9 cellular contexts compared by ENCODE assay signal in the genomic region with DNA sequence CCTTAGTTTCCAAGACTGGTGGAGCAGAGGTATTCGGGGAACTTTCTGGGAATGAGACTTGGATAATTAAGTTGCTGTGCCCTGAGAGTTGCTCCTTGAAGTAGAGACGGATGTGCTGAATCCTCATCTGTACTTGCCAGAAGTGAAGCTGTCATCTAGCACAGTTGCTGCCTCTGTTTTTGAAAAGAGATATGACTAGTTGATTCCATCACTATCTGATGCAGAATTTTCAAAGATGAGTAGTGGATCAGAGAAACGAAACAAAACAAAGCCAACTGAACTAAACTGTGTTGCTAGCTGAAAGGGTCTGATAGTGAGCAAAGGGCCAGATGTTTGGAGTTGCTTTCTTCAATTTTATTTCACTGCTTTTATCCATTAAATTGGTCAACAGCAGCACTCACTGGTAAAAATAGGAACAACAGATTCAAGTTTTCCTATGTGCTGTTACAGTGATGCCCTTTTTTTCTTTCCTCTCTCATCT. TPM values are rescaled to one million over a fixed set of nuclear protein-coding genes. Genes with fewer than 3 reads are reported as not detected.
DNase-seq lines count a peak whose midpoint lies in the region; FAIRE-seq and TF ChIP-seq lines count a peak whose summit lies in the region.
"Had no signal": no experiment of that assay in that cellular context is flagged by ENCODE, and none has a peak within 500 bp of the region (broad histone marks: within the 10 kb centered on the region; RNA-seq: fewer than 3 reads in every experiment).

No MANE protein-coding gene starts in this region.

- no peaks in the 10 kb centered on the region for H3K79me2 ChIP-seq in SK-N-SH (ENCODE audit: insufficient read depth)

- FAIRE-seq in GM18507 (lab: Jason Lieb, UNC) (peak; percentile 35), small intestine (lab: Jason Lieb, UNC) (no peak)

- CTCF ChIA-PET in SK-N-SH (lab: Yijun Ruan, JAX) = interaction anchor here (0.7 to 5.0 kb wide), 27 partner anchors 9 to 702 kb away, joined by 3 to 76 read pairs (median 3); a partner anchor contains a TSS

- H3K9me2 ChIP-seq in SK-N-SH = no peaks in the 10 kb centered on the region

- H3F3A ChIP-seq in SK-N-SH (replicated peaks; ENCODE audit: insufficient read depth) = peaks cover 8% of the 10 kb centered on the region

- no peak for TF ChIP-seq EP300 in SK-N-SH (IDR thresholded peaks at IDR 0.05; ENCODE audit: borderline replicate concordance in 1 of 2, low read depth in 1 of 2, low read length in 1 of 2)

- H3K4me2 ChIP-seq in SK-N-SH (peak overlapping the region; percentile 19; the same call in 1 of the 2 replicates), skeletal muscle satellite cell (ENCODE audit: low read length) (peak overlapping the region; percentile 68)

- POLR2A ChIA-PET in SK-N-SH (lab: Yijun Ruan, JAX) = no interaction called here

- peak overlapping the region in 1 of 2 experiments; percentile 14; a peak in 1 of 4 replicates for H3K27ac ChIP-seq in SK-N-SH (ENCODE audit: low read depth in 2 of 2, low read length in 1 of 2)
- no peak overlapping the region for H3K27ac ChIP-seq in small intestine (ENCODE audit: low read depth in 1 of 2, low read length in 1 of 2)

- DNase-seq in GM18507 (ENCODE audit: extremely low spot score, insufficient read length, low read depth) (no peak), SK-N-SH (peak; percentile 28), glomerular visceral epithelial cell (ENCODE audit: extremely low spot score) (peak; percentile 38), DMS153 (lab: John Stamatoyannopoulos, UW) (no peak), small intestine (no peak), SKM-1 (lab: John Stamatoyannopoulos, UW; ENCODE audit: unreplicated experiment) (no peak), NCI-H146 (lab: John Stamatoyannopoulos, UW) (no peak)
- DNase-seq: activated T-cell treated with anti-CD3 and anti-CD28 coated beads, Interleukin-2, amount 50 U/mL, for 48 hours had no signal

- 0 out of 2 replicates have a peak, but pooled peaks cover 4% of the 10 kb centered on the region for H3K9me3 ChIP-seq in SK-N-SH
- H3K9me3 ChIP-seq in skeletal muscle satellite cell (replicated peaks; ENCODE audit: low read length) = no peaks in the 10 kb centered on the region
- H3K9me3 ChIP-seq in small intestine (ENCODE audit: control insufficient read depth, low read depth) = no peaks in the 10 kb centered on the region

- H2AFZ ChIP-seq in SK-N-SH (ENCODE audit: low read depth) = no peak overlapping the region

- H3K4me1 ChIP-seq in SK-N-SH (ENCODE audit: control insufficient read depth in 1 of 2, insufficient read depth in 2 of 2, low read depth in 1 of 2, low read length in 1 of 2) = peaks cover 3 to 6% of the 10 kb centered on the region in 2 experiments; a peak in 1 of 4 replicates
- peaks cover 26% of the 10 kb centered on the region for H3K4me1 ChIP-seq in skeletal muscle satellite cell (ENCODE audit: control insufficient read depth, insufficient read depth, low read length)
- peaks cover 0 to 2% of the 10 kb centered on the region in 2 donors for H3K4me1 ChIP-seq in small intestine (ENCODE audit: control insufficient read depth in 2 of 2, insufficient read depth in 1 of 2, low read depth in 1 of 2, low read length in 1 of 2)

- H3K36me3 ChIP-seq in SK-N-SH (replicated peaks in 1 of 2; ENCODE audit: control insufficient read depth in 1 of 2, insufficient read depth in 2 of 2, low read length in 1 of 2) (no peaks in the 10 kb centered on the region), skeletal muscle satellite cell (ENCODE audit: insufficient read depth, low read length) (no peaks in the 10 kb centered on the region), small intestine (ENCODE audit: control insufficient read depth in 2 of 2, insufficient read depth in 2 of 2, low read length in 2 of 2) (no peaks in the 10 kb centered on the region)

- H3K4me3 ChIP-seq in SK-N-SH (ENCODE audit: low read depth in 2 of 2, low read length in 1 of 2) (no peak overlapping the region), skeletal muscle satellite cell (ENCODE audit: low read length) (no peak overlapping the region), small intestine (ENCODE audit: low read depth in 1 of 2, low read length in 2 of 2) (no peak overlapping the region)

- no peaks in the 10 kb centered on the region for H4K20me1 ChIP-seq in SK-N-SH (ENCODE audit: insufficient read depth)

- H3K9ac ChIP-seq in SK-N-SH (no peak overlapping the region), skeletal muscle satellite cell (ENCODE audit: low read depth, low read length) (peak overlapping the region; percentile 2)

- TF ChIP-seq RAD21 in SK-N-SH (IDR thresholded peaks at IDR 0.05; ENCODE audit: low read length) = peak; percentile 83

- H3K27me3 ChIP-seq in SK-N-SH (ENCODE audit: insufficient read depth) = no peaks in the 10 kb centered on the region
- no peaks in the 10 kb centered on the region for H3K27me3 ChIP-seq in skeletal muscle satellite cell (ENCODE audit: control insufficient read depth, insufficient read depth, low read length)
- no peaks in the 10 kb centered on the region for H3K27me3 ChIP-seq in small intestine (ENCODE audit: control insufficient read depth in 2 of 2, insufficient read depth in 2 of 2, low read length in 2 of 2)

- peak; percentile 71 for TF ChIP-seq CTCF in SK-N-SH (IDR thresholded peaks at IDR 0.05)

- WGBS in SK-N-SH (ENCODE audit: low lambda C conversion rate) = 19% methylated on average over 3 of the region's 3 CpGs
- WGBS in small intestine, 3 donors = 37 to 52% (median 47%) methylated on average over 3 of the region's 3 CpGs

TF ChIP-seq in SK-N-SH, 30 proteins besides CTCF, POLR2A, EP300 and RAD21:
- TF ChIP-seq JUND (IDR thresholded peaks at IDR 0.05) (no peak), TCF12 (IDR thresholded peaks at IDR 0.05) (no peak), ELF1 (IDR thresholded peaks at IDR 0.05) (no peak), SMC3 (IDR thresholded peaks at IDR 0.05; ENCODE audit: low read depth, low read length) (peak; percentile 67), CHD2 (IDR thresholded peaks at IDR 0.05; ENCODE audit: low read length, partially characterized antibody) (no peak)

RNA-seq across cellular contexts. Expression of a gene that starts 52.7 kb away (rescaled TPM):
- polyA plus RNA-seq in SK-N-SH (2012; rRNA removed) (1.7 and 2.5 TPM in 2 replicates), small intestine (1 to 10 TPM in 2 of 3 donors, under 1 TPM in 1; 0.22 to 2.2 (median 1.6) TPM)
- polyA plus RNA-seq in SK-N-SH (2012; cell fraction: cytosol; rRNA removed) = 2.0 and 2.3 TPM in 2 replicates
- 1.5 and 2.3 TPM in 2 replicates for polyA plus RNA-seq in SK-N-SH (2012; cell fraction: nucleus; rRNA removed)
- 4.2 and 6.3 TPM in 2 replicates for total RNA-seq in skeletal muscle satellite cell (2012; rRNA removed)

Comparison
In these comparisons a context has a peak if more than half of its experiments do, and no peak if none do; other contexts are left out.
1. DNase-seq: peak in SK-N-SH (single experiment) and glomerular visceral epithelial cell (single experiment); none in GM18507 (single experiment), DMS153 (single experiment), small intestine (single experiment), SKM-1 (single experiment) and NCI-H146 (single experiment).